18 cellular contexts compared by ENCODE assay signal in genomic region chr6:33616913-33617312, GRCh38.
"Had no signal": no experiment of that assay in that cellular context is flagged by ENCODE, and none has a peak within 500 bp of the region (broad histone marks: within the 10 kb centered on the region; RNA-seq: fewer than 3 reads in every experiment).

No MANE protein-coding gene starts in this region.

- H3K4me1 ChIP-seq: parathyroid adenoma had no signal

- H3K27me3 ChIP-seq: body of pancreas, testis had no signal

- H3K27me3 Mint-ChIP-seq: activated naive CD4-positive, alpha-beta T cell treated with anti-CD3 and anti-CD28 coated beads, Interleukin-2, amount 50 U/mL, for 24 hours had no signal

- H2AFZ ChIP-seq: parathyroid adenoma had no signal

- H3K4me3 ChIP-seq: body of pancreas, sigmoid colon, stomach, testis, upper lobe of left lung had no signal

- H3K36me3 Mint-ChIP-seq: activated naive CD4-positive, alpha-beta T cell treated with anti-CD3 and anti-CD28 coated beads, Interleukin-2, amount 50 U/mL, for 24 hours had no signal

- H3K27ac ChIP-seq: body of pancreas, epithelial cell of prostate, neutrophil, parathyroid adenoma, sigmoid colon, stomach, testis, upper lobe of left lung had no signal

- DNase-seq: activated CD4-positive, alpha-beta T cell treated with anti-CD3 and anti-CD28 coated beads, Interleukin-2, amount 50 U/mL, for 4 hours; activated CD4-positive, CD25-positive, alpha-beta regulatory T cell treated with anti-CD3 and anti-CD28 coated beads, Interleukin-2, amount 50 U/mL, for 72 hours; activated T-cell treated with anti-CD3 and anti-CD28 coated beads for 4 hours; amygdala; body of pancreas; effector CD8-positive, alpha-beta T cell; mammary epithelial cell; sigmoid colon; stimulated activated CD4-positive, alpha-beta T cell treated with anti-CD3 and anti-CD28 coated beads, Interleukin-12 subunit alpha, Interleukin-12 subunit beta, amount 100 ng/mL, for 4 hours; stimulated activated CD4-positive, alpha-beta T cell treated with anti-CD3 and anti-CD28 coated beads, Interleukin-2, amount 100 ng/mL, for 24 hours; stomach; testis; upper lobe of left lung had no signal

- H3K9me3 Mint-ChIP-seq: activated naive CD4-positive, alpha-beta T cell treated with anti-CD3 and anti-CD28 coated beads, Interleukin-2, amount 50 U/mL, for 24 hours had no signal

- H3K9me3 ChIP-seq: body of pancreas, neutrophil, sigmoid colon, stomach, testis, upper lobe of left lung had no signal

- H3K27ac Mint-ChIP-seq: activated naive CD4-positive, alpha-beta T cell treated with anti-CD3 and anti-CD28 coated beads, Interleukin-2, amount 50 U/mL, for 24 hours had no signal

- H3K79me2 ChIP-seq: parathyroid adenoma had no signal

- H3K4me3 Mint-ChIP-seq: activated naive CD4-positive, alpha-beta T cell treated with anti-CD3 and anti-CD28 coated beads, Interleukin-2, amount 50 U/mL, for 24 hours had no signal

- ATAC-seq: body of pancreas, left lobe of liver had no signal

- H3K36me3 ChIP-seq: neutrophil, sigmoid colon, stomach, upper lobe of left lung had no signal
